1 cellular context compared by ENCODE assay signal in the genomic region with DNA sequence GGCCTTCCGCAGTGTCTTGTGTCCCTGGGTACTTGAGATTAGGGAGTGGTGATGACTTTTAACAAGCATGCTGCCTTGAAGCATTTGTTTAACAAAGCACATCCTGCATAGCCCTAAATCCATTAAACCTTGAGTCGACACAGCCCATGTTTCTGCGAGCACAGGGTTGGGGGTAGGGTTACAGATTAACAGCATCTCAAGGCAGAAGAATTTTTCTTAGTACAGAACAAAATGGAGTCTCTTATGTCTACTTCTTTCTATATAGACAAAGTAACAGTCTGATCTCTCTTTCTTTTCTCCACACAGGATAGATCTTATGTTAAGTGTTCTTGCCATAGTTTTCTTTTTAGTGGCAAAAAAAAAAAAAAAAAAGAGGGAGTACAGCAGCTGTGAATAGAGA.
TF ChIP-seq lines count a peak whose summit lies in the region.
"Not testable (repeated sequence)": the region's sequence is repeated elsewhere in the genome, so short reads cannot be mapped to it uniquely, and the experiment has no call there.

No MANE protein-coding gene starts in this region.

TF ChIP-seq in K562, 482 proteins besides CTCF, POLR2A, EP300 and RAD21 (continued from another document):
- TF ChIP-seq, protein P1, sequence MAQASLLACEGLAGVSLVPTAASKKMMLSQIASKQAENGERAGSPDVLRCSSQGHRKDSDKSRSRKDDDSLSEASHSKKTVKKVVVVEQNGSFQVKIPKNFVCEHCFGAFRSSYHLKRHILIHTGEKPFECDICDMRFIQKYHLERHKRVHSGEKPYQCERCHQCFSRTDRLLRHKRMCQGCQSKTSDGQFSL (CRISPR knock-in tag; IDR thresholded peaks at IDR 0.05), result not testable (repeated sequence)
- TF ChIP-seq, protein P1 (tag; IDR thresholded peaks at IDR 0.05), result peak in 1 of 2 experiments; percentile 84; a peak in 2 of 4 replicates
- TF ChIP-seq, protein P2, sequence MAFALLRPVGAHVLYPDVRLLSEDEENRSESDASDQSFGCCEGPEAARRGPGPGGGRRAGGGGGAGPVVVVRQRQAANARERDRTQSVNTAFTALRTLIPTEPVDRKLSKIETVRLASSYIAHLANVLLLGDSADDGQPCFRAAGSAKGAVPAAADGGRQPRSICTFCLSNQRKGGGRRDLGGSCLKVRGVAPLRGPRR (CRISPR knock-in tag; IDR thresholded peaks at IDR 0.05), result peak; percentile 59; the same call in 1 of the 2 replicates
- 0 out of 2 replicates have a peak, but pooled peaks have one; percentile 60 for TF ChIP-seq ZNF644 (tag; IDR thresholded peaks at IDR 0.05; ENCODE audit: low read depth)
- TF ChIP-seq, protein P3, sequence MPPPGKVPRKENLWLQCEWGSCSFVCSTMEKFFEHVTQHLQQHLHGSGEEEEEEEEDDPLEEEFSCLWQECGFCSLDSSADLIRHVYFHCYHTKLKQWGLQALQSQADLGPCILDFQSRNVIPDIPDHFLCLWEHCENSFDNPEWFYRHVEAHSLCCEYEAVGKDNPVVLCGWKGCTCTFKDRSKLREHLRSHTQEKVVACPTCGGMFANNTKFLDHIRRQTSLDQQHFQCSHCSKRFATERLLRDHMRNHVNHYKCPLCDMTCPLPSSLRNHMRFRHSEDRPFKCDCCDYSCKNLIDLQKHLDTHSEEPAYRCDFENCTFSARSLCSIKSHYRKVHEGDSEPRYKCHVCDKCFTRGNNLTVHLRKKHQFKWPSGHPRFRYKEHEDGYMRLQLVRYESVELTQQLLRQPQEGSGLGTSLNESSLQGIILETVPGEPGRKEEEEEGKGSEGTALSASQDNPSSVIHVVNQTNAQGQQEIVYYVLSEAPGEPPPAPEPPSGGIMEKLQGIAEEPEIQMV (tag; conservative IDR thresholded peaks at IDR 0.05; ENCODE audit: low read depth), result peak; percentile 50; the same call in 1 of the 2 replicates
- TF ChIP-seq SMAD4 (CRISPR knock-in tag; conservative IDR thresholded peaks at IDR 0.05), result peak; percentile 86
- TF ChIP-seq NR2C1 (IDR thresholded peaks at IDR 0.05), result not testable (repeated sequence)
- TF ChIP-seq NR2C1 (tag; IDR thresholded peaks at IDR 0.05), result peak; percentile 69
- peak; percentile 73 for TF ChIP-seq PTTG1 (tag; IDR thresholded peaks at IDR 0.05; ENCODE audit: low read depth)
- TF ChIP-seq ZNF583 (CRISPR knock-in tag; IDR thresholded peaks at IDR 0.05), result peak; percentile 85; the same call in 1 of the 2 replicates
- TF ChIP-seq ZNF79 (CRISPR knock-in tag; IDR thresholded peaks at IDR 0.05; ENCODE audit: low read depth), result 0 out of 2 replicates have a peak, but pooled peaks have one; percentile 48
- TF ChIP-seq ZNF239 (CRISPR knock-in tag; IDR thresholded peaks at IDR 0.05), result 0 out of 2 replicates have a peak, but pooled peaks have one; percentile 13
- TF ChIP-seq PTRF (tag; IDR thresholded peaks at IDR 0.05), result peak; percentile 86
- 0 out of 2 replicates have a peak, but pooled peaks have one; percentile 69 for TF ChIP-seq ZNF41 (CRISPR knock-in tag; conservative IDR thresholded peaks at IDR 0.05)
- TF ChIP-seq, protein P4, sequence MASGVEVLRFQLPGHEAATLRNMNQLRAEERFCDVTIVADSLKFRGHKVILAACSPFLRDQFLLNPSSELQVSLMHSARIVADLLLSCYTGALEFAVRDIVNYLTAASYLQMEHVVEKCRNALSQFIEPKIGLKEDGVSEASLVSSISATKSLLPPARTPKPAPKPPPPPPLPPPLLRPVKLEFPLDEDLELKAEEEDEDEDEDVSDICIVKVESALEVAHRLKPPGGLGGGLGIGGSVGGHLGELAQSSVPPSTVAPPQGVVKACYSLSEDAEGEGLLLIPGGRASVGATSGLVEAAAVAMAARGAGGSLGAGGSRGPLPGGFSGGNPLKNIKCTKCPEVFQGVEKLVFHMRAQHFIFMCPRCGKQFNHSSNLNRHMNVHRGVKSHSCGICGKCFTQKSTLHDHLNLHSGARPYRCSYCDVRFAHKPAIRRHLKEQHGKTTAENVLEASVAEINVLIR (CRISPR knock-in tag; IDR thresholded peaks at IDR 0.05), result peak; percentile 31; the same call in 1 of the 2 replicates
- TF ChIP-seq, protein P5, sequence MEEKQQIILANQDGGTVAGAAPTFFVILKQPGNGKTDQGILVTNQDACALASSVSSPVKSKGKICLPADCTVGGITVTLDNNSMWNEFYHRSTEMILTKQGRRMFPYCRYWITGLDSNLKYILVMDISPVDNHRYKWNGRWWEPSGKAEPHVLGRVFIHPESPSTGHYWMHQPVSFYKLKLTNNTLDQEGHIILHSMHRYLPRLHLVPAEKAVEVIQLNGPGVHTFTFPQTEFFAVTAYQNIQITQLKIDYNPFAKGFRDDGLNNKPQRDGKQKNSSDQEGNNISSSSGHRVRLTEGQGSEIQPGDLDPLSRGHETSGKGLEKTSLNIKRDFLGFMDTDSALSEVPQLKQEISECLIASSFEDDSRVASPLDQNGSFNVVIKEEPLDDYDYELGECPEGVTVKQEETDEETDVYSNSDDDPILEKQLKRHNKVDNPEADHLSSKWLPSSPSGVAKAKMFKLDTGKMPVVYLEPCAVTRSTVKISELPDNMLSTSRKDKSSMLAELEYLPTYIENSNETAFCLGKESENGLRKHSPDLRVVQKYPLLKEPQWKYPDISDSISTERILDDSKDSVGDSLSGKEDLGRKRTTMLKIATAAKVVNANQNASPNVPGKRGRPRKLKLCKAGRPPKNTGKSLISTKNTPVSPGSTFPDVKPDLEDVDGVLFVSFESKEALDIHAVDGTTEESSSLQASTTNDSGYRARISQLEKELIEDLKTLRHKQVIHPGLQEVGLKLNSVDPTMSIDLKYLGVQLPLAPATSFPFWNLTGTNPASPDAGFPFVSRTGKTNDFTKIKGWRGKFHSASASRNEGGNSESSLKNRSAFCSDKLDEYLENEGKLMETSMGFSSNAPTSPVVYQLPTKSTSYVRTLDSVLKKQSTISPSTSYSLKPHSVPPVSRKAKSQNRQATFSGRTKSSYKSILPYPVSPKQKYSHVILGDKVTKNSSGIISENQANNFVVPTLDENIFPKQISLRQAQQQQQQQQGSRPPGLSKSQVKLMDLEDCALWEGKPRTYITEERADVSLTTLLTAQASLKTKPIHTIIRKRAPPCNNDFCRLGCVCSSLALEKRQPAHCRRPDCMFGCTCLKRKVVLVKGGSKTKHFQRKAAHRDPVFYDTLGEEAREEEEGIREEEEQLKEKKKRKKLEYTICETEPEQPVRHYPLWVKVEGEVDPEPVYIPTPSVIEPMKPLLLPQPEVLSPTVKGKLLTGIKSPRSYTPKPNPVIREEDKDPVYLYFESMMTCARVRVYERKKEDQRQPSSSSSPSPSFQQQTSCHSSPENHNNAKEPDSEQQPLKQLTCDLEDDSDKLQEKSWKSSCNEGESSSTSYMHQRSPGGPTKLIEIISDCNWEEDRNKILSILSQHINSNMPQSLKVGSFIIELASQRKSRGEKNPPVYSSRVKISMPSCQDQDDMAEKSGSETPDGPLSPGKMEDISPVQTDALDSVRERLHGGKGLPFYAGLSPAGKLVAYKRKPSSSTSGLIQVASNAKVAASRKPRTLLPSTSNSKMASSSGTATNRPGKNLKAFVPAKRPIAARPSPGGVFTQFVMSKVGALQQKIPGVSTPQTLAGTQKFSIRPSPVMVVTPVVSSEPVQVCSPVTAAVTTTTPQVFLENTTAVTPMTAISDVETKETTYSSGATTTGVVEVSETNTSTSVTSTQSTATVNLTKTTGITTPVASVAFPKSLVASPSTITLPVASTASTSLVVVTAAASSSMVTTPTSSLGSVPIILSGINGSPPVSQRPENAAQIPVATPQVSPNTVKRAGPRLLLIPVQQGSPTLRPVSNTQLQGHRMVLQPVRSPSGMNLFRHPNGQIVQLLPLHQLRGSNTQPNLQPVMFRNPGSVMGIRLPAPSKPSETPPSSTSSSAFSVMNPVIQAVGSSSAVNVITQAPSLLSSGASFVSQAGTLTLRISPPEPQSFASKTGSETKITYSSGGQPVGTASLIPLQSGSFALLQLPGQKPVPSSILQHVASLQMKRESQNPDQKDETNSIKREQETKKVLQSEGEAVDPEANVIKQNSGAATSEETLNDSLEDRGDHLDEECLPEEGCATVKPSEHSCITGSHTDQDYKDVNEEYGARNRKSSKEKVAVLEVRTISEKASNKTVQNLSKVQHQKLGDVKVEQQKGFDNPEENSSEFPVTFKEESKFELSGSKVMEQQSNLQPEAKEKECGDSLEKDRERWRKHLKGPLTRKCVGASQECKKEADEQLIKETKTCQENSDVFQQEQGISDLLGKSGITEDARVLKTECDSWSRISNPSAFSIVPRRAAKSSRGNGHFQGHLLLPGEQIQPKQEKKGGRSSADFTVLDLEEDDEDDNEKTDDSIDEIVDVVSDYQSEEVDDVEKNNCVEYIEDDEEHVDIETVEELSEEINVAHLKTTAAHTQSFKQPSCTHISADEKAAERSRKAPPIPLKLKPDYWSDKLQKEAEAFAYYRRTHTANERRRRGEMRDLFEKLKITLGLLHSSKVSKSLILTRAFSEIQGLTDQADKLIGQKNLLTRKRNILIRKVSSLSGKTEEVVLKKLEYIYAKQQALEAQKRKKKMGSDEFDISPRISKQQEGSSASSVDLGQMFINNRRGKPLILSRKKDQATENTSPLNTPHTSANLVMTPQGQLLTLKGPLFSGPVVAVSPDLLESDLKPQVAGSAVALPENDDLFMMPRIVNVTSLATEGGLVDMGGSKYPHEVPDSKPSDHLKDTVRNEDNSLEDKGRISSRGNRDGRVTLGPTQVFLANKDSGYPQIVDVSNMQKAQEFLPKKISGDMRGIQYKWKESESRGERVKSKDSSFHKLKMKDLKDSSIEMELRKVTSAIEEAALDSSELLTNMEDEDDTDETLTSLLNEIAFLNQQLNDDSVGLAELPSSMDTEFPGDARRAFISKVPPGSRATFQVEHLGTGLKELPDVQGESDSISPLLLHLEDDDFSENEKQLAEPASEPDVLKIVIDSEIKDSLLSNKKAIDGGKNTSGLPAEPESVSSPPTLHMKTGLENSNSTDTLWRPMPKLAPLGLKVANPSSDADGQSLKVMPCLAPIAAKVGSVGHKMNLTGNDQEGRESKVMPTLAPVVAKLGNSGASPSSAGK (IDR thresholded peaks at IDR 0.05), result peak; percentile 31; the same call in 1 of the 2 replicates
- TF ChIP-seq, protein P6, sequence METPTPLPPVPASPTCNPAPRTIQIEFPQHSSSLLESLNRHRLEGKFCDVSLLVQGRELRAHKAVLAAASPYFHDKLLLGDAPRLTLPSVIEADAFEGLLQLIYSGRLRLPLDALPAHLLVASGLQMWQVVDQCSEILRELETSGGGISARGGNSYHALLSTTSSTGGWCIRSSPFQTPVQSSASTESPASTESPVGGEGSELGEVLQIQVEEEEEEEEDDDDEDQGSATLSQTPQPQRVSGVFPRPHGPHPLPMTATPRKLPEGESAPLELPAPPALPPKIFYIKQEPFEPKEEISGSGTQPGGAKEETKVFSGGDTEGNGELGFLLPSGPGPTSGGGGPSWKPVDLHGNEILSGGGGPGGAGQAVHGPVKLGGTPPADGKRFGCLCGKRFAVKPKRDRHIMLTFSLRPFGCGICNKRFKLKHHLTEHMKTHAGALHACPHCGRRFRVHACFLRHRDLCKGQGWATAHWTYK (CRISPR knock-in tag; IDR thresholded peaks at IDR 0.05), result 0 out of 2 replicates have a peak, but pooled peaks have one; percentile 55
- TF ChIP-seq, protein P7, sequence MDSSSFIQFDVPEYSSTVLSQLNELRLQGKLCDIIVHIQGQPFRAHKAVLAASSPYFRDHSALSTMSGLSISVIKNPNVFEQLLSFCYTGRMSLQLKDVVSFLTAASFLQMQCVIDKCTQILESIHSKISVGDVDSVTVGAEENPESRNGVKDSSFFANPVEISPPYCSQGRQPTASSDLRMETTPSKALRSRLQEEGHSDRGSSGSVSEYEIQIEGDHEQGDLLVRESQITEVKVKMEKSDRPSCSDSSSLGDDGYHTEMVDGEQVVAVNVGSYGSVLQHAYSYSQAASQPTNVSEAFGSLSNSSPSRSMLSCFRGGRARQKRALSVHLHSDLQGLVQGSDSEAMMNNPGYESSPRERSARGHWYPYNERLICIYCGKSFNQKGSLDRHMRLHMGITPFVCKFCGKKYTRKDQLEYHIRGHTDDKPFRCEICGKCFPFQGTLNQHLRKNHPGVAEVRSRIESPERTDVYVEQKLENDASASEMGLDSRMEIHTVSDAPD (CRISPR knock-in tag; IDR thresholded peaks at IDR 0.05), result 0 out of 2 replicates have a peak, but pooled peaks have one; percentile 24
- TF ChIP-seq, protein P8, sequence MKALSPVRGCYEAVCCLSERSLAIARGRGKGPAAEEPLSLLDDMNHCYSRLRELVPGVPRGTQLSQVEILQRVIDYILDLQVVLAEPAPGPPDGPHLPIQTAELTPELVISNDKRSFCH (CRISPR knock-in tag; IDR thresholded peaks at IDR 0.05), result not testable (repeated sequence)
- TF ChIP-seq, protein P8 (tag; IDR thresholded peaks at IDR 0.05), result peak; percentile 94
- TF ChIP-seq, protein P9, sequence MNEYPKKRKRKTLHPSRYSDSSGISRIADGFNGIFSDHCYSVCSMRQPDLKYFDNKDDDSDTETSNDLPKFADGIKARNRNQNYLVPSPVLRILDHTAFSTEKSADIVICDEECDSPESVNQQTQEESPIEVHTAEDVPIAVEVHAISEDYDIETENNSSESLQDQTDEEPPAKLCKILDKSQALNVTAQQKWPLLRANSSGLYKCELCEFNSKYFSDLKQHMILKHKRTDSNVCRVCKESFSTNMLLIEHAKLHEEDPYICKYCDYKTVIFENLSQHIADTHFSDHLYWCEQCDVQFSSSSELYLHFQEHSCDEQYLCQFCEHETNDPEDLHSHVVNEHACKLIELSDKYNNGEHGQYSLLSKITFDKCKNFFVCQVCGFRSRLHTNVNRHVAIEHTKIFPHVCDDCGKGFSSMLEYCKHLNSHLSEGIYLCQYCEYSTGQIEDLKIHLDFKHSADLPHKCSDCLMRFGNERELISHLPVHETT (CRISPR knock-in tag; conservative IDR thresholded peaks at IDR 0.05 in 1 of 2, IDR thresholded peaks at IDR 0.05 in 1 of 2), result peak in 1 of 2 experiments; percentile 76; a peak in 2 of 4 replicates
